1 cellular context compared by ENCODE assay signal in the genomic region with DNA sequence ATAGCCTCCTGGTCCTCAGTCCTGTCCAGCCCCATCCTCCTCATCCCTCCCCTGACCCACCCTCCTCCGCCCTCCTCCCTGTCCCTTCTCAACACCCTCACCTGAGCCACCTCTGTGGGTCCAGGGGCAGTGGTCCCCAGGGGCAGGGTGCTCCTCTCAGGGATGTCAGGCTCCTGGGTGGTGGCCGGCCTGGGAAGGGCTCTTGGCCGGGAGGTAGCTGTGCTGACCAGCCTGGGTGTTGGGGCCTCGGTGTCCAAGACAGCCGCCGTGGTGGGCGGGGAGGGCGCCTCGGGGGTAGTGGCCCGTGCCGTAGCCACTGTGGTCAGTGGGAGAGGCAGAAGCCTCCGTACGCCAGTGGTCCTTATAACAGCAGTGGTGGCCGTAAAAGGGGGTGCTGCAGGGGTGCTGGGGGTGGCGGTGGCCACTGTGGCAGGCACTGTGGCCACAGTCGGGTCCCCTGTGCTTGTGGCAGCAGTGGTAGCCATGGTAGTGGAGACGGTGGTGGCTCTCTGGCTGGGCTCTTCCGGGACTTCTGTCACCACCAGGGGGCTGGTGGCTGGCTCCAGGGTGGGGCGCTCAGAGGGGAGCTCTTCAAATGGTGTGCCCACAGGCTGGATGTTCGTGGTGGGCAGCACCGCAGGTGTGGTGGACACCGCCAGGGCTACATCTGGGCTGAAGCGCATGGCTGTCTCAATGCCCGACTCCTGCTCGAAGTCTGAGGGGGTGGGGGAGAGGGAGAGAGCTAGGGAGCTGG.
TF ChIP-seq lines count a peak whose summit lies in the region.

No MANE protein-coding gene starts in this region.

TF ChIP-seq in H1, 55 proteins besides CTCF, POLR2A, EP300 and RAD21:
- no peak for TF ChIP-seq CREB1 (IDR thresholded peaks at IDR 0.05)
- TF ChIP-seq POU5F1 (IDR thresholded peaks at IDR 0.05; ENCODE audit: low read depth, low read length): no peak
- TF ChIP-seq RFX5 (IDR thresholded peaks at IDR 0.05; ENCODE audit: borderline replicate concordance, low read depth, low read length): no peak
- TF ChIP-seq TCF12 (IDR thresholded peaks at IDR 0.05; ENCODE audit: low read depth, low read length): no peak
- TF ChIP-seq USF2 (IDR thresholded peaks at IDR 0.05; ENCODE audit: low read length): no peak
- TF ChIP-seq BACH1 (IDR thresholded peaks at IDR 0.05; ENCODE audit: low read length): no peak
- TF ChIP-seq E2F6 (IDR thresholded peaks at IDR 0.05): no peak
- TF ChIP-seq CEBPB (IDR thresholded peaks at IDR 0.05; ENCODE audit: low read depth, low read length): no peak
- no peak for TF ChIP-seq GTF2F1 (IDR thresholded peaks at IDR 0.05; ENCODE audit: borderline replicate concordance, low read depth, low read length)
- TF ChIP-seq SP2 (IDR thresholded peaks at IDR 0.05; ENCODE audit: low read length): no peak
